Comparison of ENCODE assay signal across 8 cellular contexts in the genomic region with DNA sequence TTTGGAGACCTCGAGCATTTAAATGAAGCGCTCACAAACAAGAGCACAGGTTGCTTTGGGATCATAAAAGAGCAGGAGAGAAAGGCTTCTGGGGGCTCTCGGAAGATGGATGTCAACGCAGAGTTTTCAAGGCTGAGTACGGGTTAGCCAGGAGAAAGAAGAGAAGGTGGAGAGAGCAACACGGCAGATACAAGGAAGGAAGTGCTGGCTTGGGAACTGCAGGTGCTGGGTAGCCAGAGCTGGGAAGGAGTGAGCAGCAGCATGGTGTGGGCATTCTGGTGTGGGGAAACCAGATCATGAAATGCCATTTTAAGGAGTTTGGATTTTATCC. TPM values are rescaled to one million over a fixed set of nuclear protein-coding genes. Genes with fewer than 3 reads are reported as not detected.
DNase-seq lines count a peak whose midpoint lies in the region; ATAC-seq, FAIRE-seq and TF ChIP-seq lines count a peak whose summit lies in the region.

No MANE protein-coding gene starts in this region.

- no peak for DNase-seq in H54 (ENCODE audit: insufficient read length, low spot score)
- no peak for DNase-seq in SK-N-MC (ENCODE audit: low read depth, low spot score)
- no peak for DNase-seq in fibroblast of villous mesenchyme (ENCODE audit: low read depth)
- DNase-seq in sciatic nerve (ENCODE audit: low spot score), result no peak
- no peak for DNase-seq in GM10248 (ENCODE audit: extremely low spot score)
- no peak for DNase-seq in GM20000 (ENCODE audit: low spot score)
- DNase-seq in nucleus accumbens (lab: John Stamatoyannopoulos, UW), result no peak

- intact Hi-C loops in sciatic nerve (cut with DNase I), result no loop called here

- H3K9me3 ChIP-seq in SK-N-MC (ENCODE audit: low read depth, low read length), result no peaks in the 10 kb centered on the region

- ATAC-seq in sciatic nerve (peak; percentile 32), HG02981 (IDR thresholded peaks at IDR 0.05; ENCODE audit: unreplicated experiment) (no peak)

- H3K9ac ChIP-seq in SK-N-MC (ENCODE audit: insufficient read length), result peak overlapping the region; percentile 91

- FAIRE-seq in H54 (lab: Jason Lieb, UNC), result peak; percentile 52

- peak overlapping the region; percentile 86 for H3K4me3 ChIP-seq in SK-N-MC
- H3K4me3 ChIP-seq in fibroblast of villous mesenchyme (ENCODE audit: low read depth, low read length), result peak overlapping the region; percentile 83

- TF ChIP-seq CTCF in fibroblast of villous mesenchyme (IDR thresholded peaks at IDR 0.05; ENCODE audit: insufficient read depth, low read depth, low read length) (no peak), GM10248 (IDR thresholded peaks at IDR 0.05; ENCODE audit: control extremely low read depth, extremely low read depth, low read depth, missing control alignments) (no peak), GM20000 (IDR thresholded peaks at IDR 0.05; ENCODE audit: extremely low read depth, missing control alignments) (no peak)

- H3K27ac ChIP-seq in SK-N-MC, result peak overlapping the region; percentile 74; the same call in 1 of the 2 replicates

- H3K36me3 ChIP-seq in SK-N-MC (ENCODE audit: insufficient read depth, low read length), result no peaks in the 10 kb centered on the region

- CTCF ChIA-PET in GM10248 (lab: Yijun Ruan, JAX), result interaction anchor here (1.0 to 1.4 kb wide), 2 partner anchors 9 to 13 kb away, joined by 4 read pairs; no protein-coding TSS in a partner anchor

- no peak for TF ChIP-seq POLR2A in H54 (IDR thresholded peaks at IDR 0.05; ENCODE audit: low read depth, low read length)

- POLR2A ChIA-PET in GM10248 (lab: Yijun Ruan, JAX), result no interaction called here

RNA-seq across cellular contexts. Expression of a gene that starts 0.6 kb away (rescaled TPM):
- 26.4 and 28.1 TPM in 2 replicates for total RNA-seq in fibroblast of villous mesenchyme
- total RNA-seq in sciatic nerve, result 47.9 TPM

RNA-seq across cellular contexts. Expression of a gene that starts 12.4 kb away (rescaled TPM):
- total RNA-seq in fibroblast of villous mesenchyme (43.5 and 58.3 TPM in 2 replicates), sciatic nerve (66.8 TPM)

RNA-seq across cellular contexts. Expression of a gene that starts 53.8 kb away (rescaled TPM):
- total RNA-seq in fibroblast of villous mesenchyme (96.3 and 149 TPM in 2 replicates), sciatic nerve (89.7 TPM)
